9 cellular contexts compared by ENCODE assay signal in the genomic region with DNA sequence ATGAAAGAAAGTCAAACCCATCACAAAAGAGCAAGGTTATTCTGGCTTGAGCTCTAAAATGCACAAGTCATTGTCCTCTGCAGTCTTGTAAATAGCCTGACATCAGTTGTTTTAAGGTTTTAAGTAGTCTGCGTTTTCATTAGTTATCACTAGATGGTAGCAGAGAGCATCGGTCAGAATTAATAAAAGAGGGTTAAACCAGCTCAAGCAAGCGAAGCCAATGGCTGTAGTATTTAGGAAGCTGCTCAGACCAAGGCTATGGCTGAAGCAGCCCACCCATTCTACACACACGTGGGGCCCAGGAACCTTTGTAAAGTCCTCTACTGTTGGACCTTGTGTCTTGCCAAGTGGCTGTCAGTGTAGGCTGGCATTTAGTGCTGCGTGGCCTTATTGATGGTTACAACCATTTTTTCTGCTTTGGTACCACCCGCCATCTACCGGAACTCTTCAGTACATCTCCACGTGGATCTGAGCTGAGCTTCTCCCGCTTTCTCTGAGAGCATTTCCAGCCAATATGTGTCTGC. TPM values are rescaled to one million over a fixed set of nuclear protein-coding genes. Genes with fewer than 3 reads are reported as not detected.
DNase-seq lines count a peak whose midpoint lies in the region; ATAC-seq and TF ChIP-seq lines count a peak whose summit lies in the region.
"Had no signal": no experiment of that assay in that cellular context is flagged by ENCODE, and none has a peak within 500 bp of the region (broad histone marks: within the 10 kb centered on the region; RNA-seq: fewer than 3 reads in every experiment).

No MANE protein-coding gene starts in this region.

- ATAC-seq in GM21619 (IDR thresholded peaks at IDR 0.05; ENCODE audit: unreplicated experiment), result no peak
- ATAC-seq in HG03354 (IDR thresholded peaks at IDR 0.05; ENCODE audit: poor library complexity, severe bottlenecking, unreplicated experiment), result no peak

- H3K4me1 Mint-ChIP-seq in neural crest cell, result peaks cover 8% of the 10 kb centered on the region

- H3K9me3 Mint-ChIP-seq in neural crest cell, result no peaks in the 10 kb centered on the region

- no peak overlapping the region for H3K27ac Mint-ChIP-seq in neural crest cell (ENCODE audit: unreplicated experiment)

- H3K4me3 ChIP-seq in ACC112 (ENCODE audit: low read depth, low read length), result peak overlapping the region; percentile 50

- H3K36me3 Mint-ChIP-seq in neural crest cell (ENCODE audit: low read depth), result no peaks in the 10 kb centered on the region

- H3K36me3 ChIP-seq in ACC112 (ENCODE audit: insufficient read depth, low read length), result no peaks in the 10 kb centered on the region

- no peak overlapping the region for H3K27ac ChIP-seq in ACC112 (ENCODE audit: low read depth, low read length)

- H3K4me3 Mint-ChIP-seq in neural crest cell, result no peak overlapping the region

- DNase-seq in GM03348 (ENCODE audit: low spot score) (peak; percentile 80), NCI-H1105 treated with DMSO at 0.1 percent for 48 hours (lab: John Stamatoyannopoulos, UW) (peak; percentile 83), SKM-1 (lab: John Stamatoyannopoulos, UW; ENCODE audit: unreplicated experiment) (peak; percentile 67), fibroblast of gingiva (ENCODE audit: low read depth) (peak; percentile 61), neural crest cell (ENCODE audit: low read depth, low spot score) (no peak)

- peaks cover 14% of the 10 kb centered on the region for H3K27me3 Mint-ChIP-seq in neural crest cell (ENCODE audit: low read depth)

- H3K4me1 ChIP-seq in ACC112 (ENCODE audit: control insufficient read depth, insufficient read depth, low read length, unreplicated experiment), result no peaks in the 10 kb centered on the region

- peak; percentile 72 for TF ChIP-seq CTCF in neural crest cell (conservative IDR thresholded peaks at IDR 0.05)

- H2AFZ ChIP-seq in ACC112 (ENCODE audit: low read length, unreplicated experiment), result peak overlapping the region; percentile 72

- no peaks in the 10 kb centered on the region for H3K27me3 ChIP-seq in ACC112 (ENCODE audit: insufficient read depth, low read length)

- H3K79me2 ChIP-seq in ACC112 (ENCODE audit: control insufficient read depth, insufficient read depth, low read length, unreplicated experiment), result no peaks in the 10 kb centered on the region

RNA-seq across cellular contexts. Expression of a gene that starts 13.3 kb away (rescaled TPM):
- total RNA-seq in neural crest cell, result 4.2 and 4.7 TPM in 2 replicates

RNA-seq across cellular contexts. Expression of a gene that starts 20.3 kb away (rescaled TPM):
- total RNA-seq in neural crest cell, result 0.05 TPM in 2 replicates
- total RNA-seq: mononuclear cell had no signal

RNA-seq across cellular contexts. Expression of a gene that starts 46.2 kb away (rescaled TPM):
- total RNA-seq in neural crest cell, result 10.5 and 11.4 TPM in 2 replicates

RNA-seq across cellular contexts. Expression of a gene that starts 57.3 kb away (rescaled TPM):
- total RNA-seq in neural crest cell, result 7.8 and 7.9 TPM in 2 replicates
